ENCODE assay signal across 9 cellular contexts in genomic region chr10:28722065-28722803, GRCh38.
A peak's percentile ranks its signal among the peaks of the same experiment; 100 is the strongest.
DNase-seq lines count a peak whose midpoint lies in the region; ATAC-seq and TF ChIP-seq lines count a peak whose summit lies in the region.
"Had no signal": no experiment of that assay in that cellular context is flagged by ENCODE, and none has a peak within 500 bp of the region (broad histone marks: within the 10 kb centered on the region; RNA-seq: fewer than 3 reads in every experiment).

No MANE protein-coding gene starts in this region.

- no peak for DNase-seq in AG09309 (ENCODE audit: low read depth)
- peak in 56 of 58 donors; percentile 3 to 71 (median 40) for DNase-seq in anterior cingulate cortex (lab: John Stamatoyannopoulos, UW)
- peak; percentile 82 for DNase-seq in retina
- DNase-seq in GDM1 (lab: John Stamatoyannopoulos, UW): no peak

- H3K4me3 ChIP-seq in AG09309 (ENCODE audit: control insufficient read depth, low read depth, low read length) (peak overlapping the region; percentile 54), HUES6 (ENCODE audit: low read depth, low read length) (peak overlapping the region; percentile 75), iPS-15b (ENCODE audit: low read depth, low read length) (peak overlapping the region; percentile 79)

- ATAC-seq in GM21526 (IDR thresholded peaks at IDR 0.05; ENCODE audit: low FRiP score, unreplicated experiment): no peak
- no peak for ATAC-seq in HG03520 (IDR thresholded peaks at IDR 0.05; ENCODE audit: unreplicated experiment)
- ATAC-seq: activated naive CD4-positive, alpha-beta T cell treated with anti-CD3 and anti-CD28 coated beads, Interleukin-2, amount 50 U/mL, for 72 hours had no signal

- H3K36me3 ChIP-seq in HUES6 (ENCODE audit: control insufficient read depth, insufficient read depth, low read length): no peaks in the 10 kb centered on the region
- H3K36me3 ChIP-seq in iPS-15b (ENCODE audit: control insufficient read depth, insufficient read depth, low read length): no peaks in the 10 kb centered on the region

- no peak overlapping the region for H3K27ac ChIP-seq in HUES6 (ENCODE audit: low read depth, low read length)

- H3K9ac ChIP-seq in HUES6 (ENCODE audit: low read length) (peak overlapping the region; percentile 48), iPS-15b (ENCODE audit: low read depth, low read length) (peak overlapping the region; percentile 47)

- peaks cover 12% of the 10 kb centered on the region for H3K4me1 ChIP-seq in HUES6 (ENCODE audit: control insufficient read depth, insufficient read depth, low read length)
- peaks cover 3% of the 10 kb centered on the region for H3K4me1 ChIP-seq in iPS-15b (ENCODE audit: control insufficient read depth, insufficient read depth, low read length)

- H3K27me3 ChIP-seq in HUES6 (ENCODE audit: control insufficient read depth, insufficient read depth, low read length) (peaks cover 21% of the 10 kb centered on the region), iPS-15b (ENCODE audit: control insufficient read depth, insufficient read depth, low read length) (peaks cover 29% of the 10 kb centered on the region)

- TF ChIP-seq CTCF in AG09309 (IDR thresholded peaks at IDR 0.05; ENCODE audit: control insufficient read depth, insufficient read depth, low read depth, low read length, missing control alignments): no peak

- no peaks in the 10 kb centered on the region for H3K9me3 ChIP-seq in HUES6 (ENCODE audit: control insufficient read depth, insufficient read depth, low read depth, low read length)
- no peaks in the 10 kb centered on the region for H3K9me3 ChIP-seq in iPS-15b (ENCODE audit: control insufficient read depth, insufficient read depth, low read length)

Comparison
In these comparisons a context has a peak if more than half of its experiments do, and no peak if none do; other contexts are left out.
1. DNase-seq: peak in anterior cingulate cortex (56 of 58) and retina (single experiment); none in AG09309 (single experiment) and GDM1 (single experiment).
2. Peak in every context shown above with its lines, with median percentiles within 50 percentile points of each other: H3K4me3 ChIP-seq.